ENCODE assay signal across 8 cellular contexts in genomic region chr17:27793168-27793905, GRCh38. TPM values are rescaled to one million over a fixed set of nuclear protein-coding genes. Genes with fewer than 3 reads are reported as not detected.
A peak's percentile ranks its signal among the peaks of the same experiment; 100 is the strongest.
DNase-seq lines count a peak whose midpoint lies in the region; ATAC-seq, FAIRE-seq and TF ChIP-seq lines count a peak whose summit lies in the region.

No MANE protein-coding gene starts in this region.

- no TSS peak for BruUV-seq in K562 (replicated peaks; lab: Mats Ljungman, UMichigan)

- no peaks in the 10 kb centered on the region for H3K9me1 ChIP-seq in K562 (ENCODE audit: control insufficient read depth, insufficient read depth, low read length)

- H3K36me3 ChIP-seq in K562 (ENCODE audit: control insufficient read depth, insufficient read depth, low read length) (no peaks in the 10 kb centered on the region), left lung (no peaks in the 10 kb centered on the region), thyroid gland (no peaks in the 10 kb centered on the region), SJCRH30 (no peaks in the 10 kb centered on the region)

- DNase-seq in activated T-cell treated with anti-CD3 and anti-CD28 coated beads for 4 hours: peak; percentile 11
- no peak for DNase-seq in activated T-cell treated with anti-CD3 and anti-CD28 coated beads, Interleukin-2, amount 50 U/mL, for 1 hour
- peak; percentile 28 to 68 (median 55) for DNase-seq in K562 (ENCODE audit: extremely low read depth in 1 of 4, low spot score in 3 of 4)
- DNase-seq in left lung: peak in 1 of 2 donors; percentile 78
- DNase-seq in thyroid gland: peak; percentile 6 to 25
- DNase-seq in SJCRH30: no peak

- H3K4me3 ChIP-seq in K562: no peak overlapping the region
- peak overlapping the region; percentile 11 to 16 for H3K4me3 ChIP-seq in left lung
- H3K4me3 ChIP-seq in thyroid gland (replicated peaks in 1 of 3): peak overlapping the region in 1 of 3 donors; percentile 12
- no peak overlapping the region for H3K4me3 ChIP-seq in SJCRH30

- peak overlapping the region; percentile 32; the same call in 1 of the 2 replicates for H2AFZ ChIP-seq in K562 (ENCODE audit: low read depth, low read length)

- H3K4me1 ChIP-seq in K562 (replicated peaks in 1 of 2; ENCODE audit: control insufficient read depth in 2 of 2, insufficient read depth in 2 of 2, low read length in 2 of 2) (peaks cover 0 to 8% of the 10 kb centered on the region in 2 experiments; a peak in 2 of 5 replicates), left lung (peaks cover 3 to 9% of the 10 kb centered on the region in 2 donors), thyroid gland (peaks cover 0 to 9% of the 10 kb centered on the region in 2 donors), SJCRH30 (no peaks in the 10 kb centered on the region)

- WGBS in K562 (ENCODE audit: insufficient coverage, low coverage, missing lambda C conversion rate): 14% methylated on average over 40 of the region's 58 CpGs
- 7 to 8% methylated on average over 13 to 39 of the region's 58 CpGs for WGBS in thyroid gland, 2 donors

- no peaks in the 10 kb centered on the region for H3K79me2 ChIP-seq in K562 (ENCODE audit: control insufficient read depth, insufficient read depth, low read length)

- intact Hi-C loops in K562 (cut with micrococcal nuclease) (no loop called here), left lung (cut with DNase I) (no loop called here), thyroid gland (cut with DNase I) (no loop called here)

- in situ Hi-C loops in K562 (cut with MboI): no loop called here

- H3K9ac ChIP-seq in K562 (ENCODE audit: insufficient read depth in 1 of 2, low read depth in 2 of 2, low read length in 2 of 2): no peak overlapping the region; a peak in 1 of 4 replicates

- no peak overlapping the region for H3K4me2 ChIP-seq in K562 (ENCODE audit: insufficient read depth, low read length)

- H4K20me1 ChIP-seq in K562 (replicated peaks; ENCODE audit: control insufficient read depth, insufficient read depth, low read length): peaks cover 5% of the 10 kb centered on the region

- peaks cover 18 to 58% of the 10 kb centered on the region in 2 experiments; a peak in 4 of 5 replicates for H3K27me3 ChIP-seq in K562 (ENCODE audit: control insufficient read depth in 2 of 2, insufficient read depth in 2 of 2, low read length in 2 of 2)
- peaks cover 21 to 59% of the 10 kb centered on the region in 2 donors for H3K27me3 ChIP-seq in left lung
- H3K27me3 ChIP-seq in thyroid gland: peaks cover 5% of the 10 kb centered on the region
- no peaks in the 10 kb centered on the region; the same call in 1 of the 2 replicates for H3K27me3 ChIP-seq in SJCRH30

- H3K27ac ChIP-seq in K562 (ENCODE audit: extremely low read depth, low read depth, low read length) (no peak overlapping the region), left lung (no peak overlapping the region), thyroid gland (no peak overlapping the region), SJCRH30 (no peak overlapping the region)

- FAIRE-seq in K562 (lab: Jason Lieb, UNC): no peak

- H3K9me3 ChIP-seq in K562 (replicated peaks; ENCODE audit: control insufficient read depth, insufficient read depth, low read depth, low read length): no peaks in the 10 kb centered on the region
- H3K9me3 ChIP-seq in left lung: no peaks in the 10 kb centered on the region
- H3K9me3 ChIP-seq in thyroid gland: no peaks in the 10 kb centered on the region
- no peaks in the 10 kb centered on the region for H3K9me3 ChIP-seq in SJCRH30 (replicated peaks)

- TF ChIP-seq CTCF in K562 (IDR thresholded peaks at IDR 0.05 in 2 of 3, conservative IDR thresholded peaks at IDR 0.05 in 1 of 3; ENCODE audit: insufficient read depth in 2 of 3, low read depth in 1 of 3, low read length in 3 of 3) (no peak), left lung (IDR thresholded peaks at IDR 0.05) (no peak), thyroid gland (IDR thresholded peaks at IDR 0.05) (no peak)

- TF ChIP-seq RAD21 in K562 (CRISPR knock-in tag; conservative IDR thresholded peaks at IDR 0.05 in 1 of 2, IDR thresholded peaks at IDR 0.05 in 1 of 2): no peak

- ATAC-seq in K562 (peak; percentile 76), left lung (peak; percentile 81), HG03097 (IDR thresholded peaks at IDR 0.05; ENCODE audit: low FRiP score, unreplicated experiment) (no peak), GM18519 (IDR thresholded peaks at IDR 0.05; ENCODE audit: low FRiP score, unreplicated experiment) (no peak)

- POLR2A ChIA-PET in K562 (lab: Yijun Ruan, JAX): interaction anchor here (0.6 to 1.5 kb wide), 2 partner anchors 12 to 99 kb away, joined by 3 to 5 read pairs; no protein-coding TSS in a partner anchor

- TF ChIP-seq POLR2A in K562 (conservative IDR thresholded peaks at IDR 0.05) (no peak), thyroid gland (IDR thresholded peaks at IDR 0.05) (no peak)

- CTCF ChIA-PET in K562 (lab: Yijun Ruan, JAX; ENCODE audit: low intra/inter-chr PET ratio): no interaction called here

- no peak for TF ChIP-seq EP300 in K562 (IDR thresholded peaks at IDR 0.05; ENCODE audit: low read length)

TF ChIP-seq in K562, 482 proteins besides CTCF, POLR2A, EP300 and RAD21:
- TF ChIP-seq E2F6 (IDR thresholded peaks at IDR 0.05; ENCODE audit: borderline replicate concordance in 1 of 2, extremely low read depth in 1 of 2, insufficient read depth in 1 of 2, insufficient read length in 1 of 2, low read depth in 1 of 2, low read length in 1 of 2, poor library complexity in 1 of 2, severe bottlenecking in 1 of 2) (peak; percentile 49 to 91), L3MBTL2 (IDR thresholded peaks at IDR 0.05) (peak; percentile 79), ZSCAN29 (IDR thresholded peaks at IDR 0.05) (peak; percentile 87), CBX2 (IDR thresholded peaks at IDR 0.05; ENCODE audit: insufficient read depth, low read length, poor library complexity, severe bottlenecking) (no peak), EGR1 (conservative IDR thresholded peaks at IDR 0.05) (0 out of 2 replicates have a peak, but pooled peaks have one; percentile 25)

RNA-seq across cellular contexts. Expression of gene NOS2, which starts 7.0 kb away (rescaled TPM):
- total RNA-seq in K562 (2011; cell fraction: chromatin; rRNA removed; ENCODE audit: low replicate concordance): not detected in 2 replicates
- not detected in 2 replicates for total RNA-seq in K562 (2011; cell fraction: nucleolus; rRNA removed)
- not detected in 2 replicates for total RNA-seq in K562 (2011; cell fraction: nucleoplasm; rRNA removed)
- not detected in 2 replicates for total RNA-seq in K562 (2014; rRNA removed)
- not detected in 2 replicates for total RNA-seq in K562 (2014; rRNA removed; fragmentation: Illumina TruSeq; extraction: Trizol)
- not detected in 2 replicates for total RNA-seq in K562 (2015; rRNA removed; fragmentation: Illumina TruSeq; extraction: Trizol)
- total RNA-seq in K562 (2021): not detected in 2 replicates
- polyA plus RNA-seq in K562 (2011; rRNA removed): not detected in 2 replicates
- 0.01 TPM in 1 of 2 replicates, not detected in the other for polyA plus RNA-seq in K562 (2011; cell fraction: cytosol; rRNA removed)
- not detected in 2 replicates for polyA plus RNA-seq in K562 (2011; cell fraction: nucleus; rRNA removed)
- polyA plus RNA-seq in K562 (2012): not detected in 2 replicates
- not detected in 2 replicates for polyA plus RNA-seq in K562 (2014; fragmentation: Illumina TruSeq; extraction: Trizol)
- not detected for polyA plus RNA-seq in K562 (2014; fragmentation: Nextera tagmentation; extraction: Ambion mirVana)
- polyA plus RNA-seq in K562 (2014; rRNA removed): not detected in 2 replicates
- not detected in 2 replicates for polyA minus RNA-seq in K562 (2011; rRNA and poly(A)+ RNA removed)
- polyA minus RNA-seq in K562 (2011; cell fraction: cytosol; rRNA and poly(A)+ RNA removed): not detected in 2 replicates
- polyA minus RNA-seq in K562 (2011; cell fraction: nucleus; rRNA and poly(A)+ RNA removed): not detected in 2 replicates
- under 1 TPM; 0.34 to 0.70 TPM for total RNA-seq in left lung
- total RNA-seq in thyroid gland: 1 to 10 TPM in 1 of 4 donors, under 1 TPM in 1, not detected in 2; 0.22 to 1.1 TPM
- total RNA-seq in SJCRH30 (2014; rRNA removed; shearing (Covaris generic)): not detected in 2 replicates

Comparison
In these comparisons a context has a peak if more than half of its experiments do, and no peak if none do; other contexts are left out.
1. DNase-seq: peak in activated T-cell treated with anti-CD3 and anti-CD28 coated beads for 4 hours (single experiment), K562 (4 of 4) and thyroid gland (2 of 2); none in activated T-cell treated with anti-CD3 and anti-CD28 coated beads, Interleukin-2, amount 50 U/mL, for 1 hour (single experiment) and SJCRH30 (0 of 2).
2. ATAC-seq: peak in K562 (single experiment) and left lung (single experiment); none in HG03097 (single experiment) and GM18519 (single experiment).
3. H3K4me3 ChIP-seq: peak in left lung (2 of 2); none in K562 (single experiment) and SJCRH30 (single experiment).